Comparison of ENCODE assay signal across 28 cellular contexts in genomic region chr7:23445326-23445725, GRCh38. TPM values are rescaled to one million over a fixed set of nuclear protein-coding genes. Genes with fewer than 3 reads are reported as not detected.
DNase-seq lines count a peak whose midpoint lies in the region; ATAC-seq, FAIRE-seq and TF ChIP-seq lines count a peak whose summit lies in the region.
"Had no signal": no experiment of that assay in that cellular context is flagged by ENCODE, and none has a peak within 500 bp of the region (broad histone marks: within the 10 kb centered on the region; RNA-seq: fewer than 3 reads in every experiment).

No MANE protein-coding gene starts in this region.

- H2AFZ ChIP-seq in OCI-LY7 (ENCODE audit: low read length) (no peak overlapping the region), K562 (ENCODE audit: low read depth, low read length) (no peak overlapping the region)

- POLR2A ChIA-PET in OCI-LY7 (lab: Charles Lee): interaction anchor here (0.6 to 2.4 kb wide), 11 partner anchors 10 to 207 kb away, joined by 3 to 6 read pairs (median 4); no protein-coding TSS in a partner anchor
- POLR2A ChIA-PET in K562 (lab: Yijun Ruan, JAX): interaction anchor here (1.8 kb wide), 1 partner anchor 10 kb away, joined by 6 read pairs; no protein-coding TSS in a partner anchor

- ATAC-seq in GM18861 (IDR thresholded peaks at IDR 0.05; ENCODE audit: unreplicated experiment) (peak; percentile 63), HG02870 (IDR thresholded peaks at IDR 0.05; ENCODE audit: unreplicated experiment) (peak; percentile 49), K562 (0 out of 3 replicates have a peak, but pooled peaks have one; percentile 13), GM21390 (IDR thresholded peaks at IDR 0.05; ENCODE audit: unreplicated experiment) (no peak), HG03280 (IDR thresholded peaks at IDR 0.05; ENCODE audit: unreplicated experiment) (no peak), HG03175 (IDR thresholded peaks at IDR 0.05; ENCODE audit: unreplicated experiment) (no peak)
- ATAC-seq: left colon; stimulated activated naive CD8-positive, alpha-beta T cell treated with anti-CD3 and anti-CD28 coated beads, Interleukin-15, Interleukin-2, amounts not matched to agents 100 U/mL and 50 U/mL, for 24 hours; T-cell had no signal

- FAIRE-seq in K562 (lab: Jason Lieb, UNC): no peak
- FAIRE-seq: H1 had no signal

- H3K27me3 ChIP-seq in K562 (ENCODE audit: control insufficient read depth in 2 of 2, insufficient read depth in 2 of 2, low read length in 2 of 2): no peaks in the 10 kb centered on the region
- H3K27me3 ChIP-seq: SJSA1, testis had no signal

- H3K9me1 ChIP-seq in K562 (ENCODE audit: control insufficient read depth, insufficient read depth, low read length): no peaks in the 10 kb centered on the region

- H4K20me1 ChIP-seq in OCI-LY7 (ENCODE audit: insufficient read depth, low read length): 0 out of 2 replicates have a peak, but pooled peaks cover 12% of the 10 kb centered on the region
- no peaks in the 10 kb centered on the region for H4K20me1 ChIP-seq in K562 (replicated peaks; ENCODE audit: control insufficient read depth, insufficient read depth, low read length)

- no peak overlapping the region for H3K9ac ChIP-seq in K562 (ENCODE audit: insufficient read depth in 1 of 2, low read depth in 2 of 2, low read length in 2 of 2)

- no peak for TF ChIP-seq CTCF in OCI-LY7 (conservative IDR thresholded peaks at IDR 0.05; ENCODE audit: low read length)
- TF ChIP-seq CTCF in K562 (IDR thresholded peaks at IDR 0.05 in 2 of 3, conservative IDR thresholded peaks at IDR 0.05 in 1 of 3; ENCODE audit: insufficient read depth in 2 of 3, low read depth in 1 of 3, low read length in 3 of 3): no peak

- no peak for TF ChIP-seq POLR2A in K562 (conservative IDR thresholded peaks at IDR 0.05)

- peaks cover 3% of the 10 kb centered on the region for H3K36me3 ChIP-seq in OCI-LY7 (ENCODE audit: insufficient read depth, low read length)
- H3K36me3 ChIP-seq in K562 (ENCODE audit: control insufficient read depth, insufficient read depth, low read length): peaks cover 39% of the 10 kb centered on the region

- no peak for TF ChIP-seq RAD21 in K562 (CRISPR knock-in tag; conservative IDR thresholded peaks at IDR 0.05 in 1 of 2, IDR thresholded peaks at IDR 0.05 in 1 of 2)

- H3K4me3 ChIP-seq in OCI-LY7 (ENCODE audit: low read depth, low read length, poor library complexity, severe bottlenecking) (no peak overlapping the region), K562 (no peak overlapping the region)
- H3K4me3 ChIP-seq: coronary artery, SJSA1, skin epidermis, testis had no signal

- no peaks in the 10 kb centered on the region for H3K9me2 ChIP-seq in OCI-LY7 (ENCODE audit: insufficient read depth, low read length)

- no peak for DNase-seq in OCI-LY7 (ENCODE audit: low spot score)
- no peak for DNase-seq in K562 (ENCODE audit: extremely low read depth in 1 of 4, low spot score in 3 of 4)
- no peak for DNase-seq in stimulated activated CD4-positive, alpha-beta T cell treated with anti-CD3 and anti-CD28 coated beads, Interleukin-4, amount 100 ng/mL, for 1 hour
- DNase-seq: activated naive CD4-positive, alpha-beta T cell treated with anti-CD3 and anti-CD28 coated beads for 36 hours; C1 segment of cervical spinal cord; Caco-2; caudate nucleus; DMS53; effector memory CD4-positive, alpha-beta T cell; glutamatergic neuron; left colon; MM.1S; NCI-H1436; NCI-H345; RPMI8226; stimulated activated naive CD8-positive, alpha-beta T cell treated with anti-CD3 and anti-CD28 coated beads, Interleukin-15, Interleukin-2, amounts not matched to agents 100 U/mL and 50 U/mL, for 24 hours; T-cell; testis; WERI-Rb-1 had no signal

- intact Hi-C loops in OCI-LY7 (cut with micrococcal nuclease; ENCODE audit: unreplicated experiment): no loop called here
- intact Hi-C loops in K562 (cut with micrococcal nuclease): no loop called here

- TF ChIP-seq EP300 in K562 (IDR thresholded peaks at IDR 0.05; ENCODE audit: low read length): no peak

- peaks cover 8% of the 10 kb centered on the region for H3K4me1 ChIP-seq in OCI-LY7 (ENCODE audit: insufficient read depth, low read length, poor library complexity, severe bottlenecking)
- no peaks in the 10 kb centered on the region; a peak in 1 of 5 replicates for H3K4me1 ChIP-seq in K562 (replicated peaks in 1 of 2; ENCODE audit: control insufficient read depth in 2 of 2, insufficient read depth in 2 of 2, low read length in 2 of 2)
- H3K4me1 ChIP-seq: Caco-2, SJSA1, testis had no signal

- BruUV-seq in OCI-LY7 (replicated peaks; lab: Mats Ljungman, UMichigan): no TSS peak
- no TSS peak for BruUV-seq in K562 (replicated peaks; lab: Mats Ljungman, UMichigan)

- H3K27ac ChIP-seq in OCI-LY7 (ENCODE audit: low read depth, low read length, poor library complexity, severe bottlenecking) (no peak overlapping the region), K562 (ENCODE audit: extremely low read depth, low read depth, low read length) (no peak overlapping the region)
- H3K27ac ChIP-seq: coronary artery, SJSA1, skin epidermis, testis, WERI-Rb-1 had no signal

- WGBS in K562 (ENCODE audit: insufficient coverage, low coverage, missing lambda C conversion rate): 86% methylated on average over 5 of the region's 5 CpGs

- H3K4me2 ChIP-seq in OCI-LY7 (ENCODE audit: low read length) (peak overlapping the region; percentile 16; the same call in 1 of the 2 replicates), K562 (ENCODE audit: insufficient read depth, low read length) (no peak overlapping the region)

- no peaks in the 10 kb centered on the region for H3K9me3 ChIP-seq in OCI-LY7 (ENCODE audit: low read length)
- H3K9me3 ChIP-seq in K562 (replicated peaks; ENCODE audit: control insufficient read depth, insufficient read depth, low read depth, low read length): no peaks in the 10 kb centered on the region
- H3K9me3 ChIP-seq: Caco-2, SJSA1, testis had no signal

- CTCF ChIA-PET in OCI-LY7 (lab: Charles Lee; ENCODE audit: unreplicated experiment) (interaction anchor here (0.7 kb wide), 1 partner anchor 87 kb away, joined by 3 read pairs; no protein-coding TSS in a partner anchor), K562 (lab: Yijun Ruan, JAX; ENCODE audit: low intra/inter-chr PET ratio) (no interaction called here)

- H3K79me2 ChIP-seq in OCI-LY7 (ENCODE audit: insufficient read depth, low read depth, low read length): peaks cover 25% of the 10 kb centered on the region; the same call in 1 of the 2 replicates
- H3K79me2 ChIP-seq in K562 (ENCODE audit: control insufficient read depth, insufficient read depth, low read length): peaks cover 89% of the 10 kb centered on the region

- in situ Hi-C loops in K562 (cut with MboI): no loop called here

TF ChIP-seq in K562, 482 proteins besides CTCF, POLR2A, EP300 and RAD21:
- TF ChIP-seq PHB2 (IDR thresholded peaks at IDR 0.05; ENCODE audit: low read depth) (no peak), ZNF3 (CRISPR knock-in tag; IDR thresholded peaks at IDR 0.05) (no peak), HMBOX1 (IDR thresholded peaks at IDR 0.05) (peak; percentile 29; the same call in 1 of the 2 replicates), XRCC4 (IDR thresholded peaks at IDR 0.05; ENCODE audit: extremely low read depth, insufficient read depth, insufficient read length) (no peak)

RNA-seq across cellular contexts. Expression of gene IGF2BP3, which starts 25.0 kb away (rescaled TPM):
- total RNA-seq in OCI-LY7 (2014; rRNA removed; shearing (Covaris generic)): 41.1 and 48.7 TPM in 2 replicates
- total RNA-seq in OCI-LY7 (2022) (94.3 and 108 TPM in 2 replicates), K562 (2014; rRNA removed) (46.0 and 49.5 TPM in 2 replicates), K562 (2014; rRNA removed; fragmentation: Illumina TruSeq; extraction: Trizol) (79.0 and 82.8 TPM in 2 replicates), K562 (2015; rRNA removed; fragmentation: Illumina TruSeq; extraction: Trizol) (62.9 and 71.4 TPM in 2 replicates), K562 (2021) (61.2 and 62.9 TPM in 2 replicates)
- 95.3 and 272 TPM in 2 replicates for total RNA-seq in K562 (2011; cell fraction: chromatin; rRNA removed; ENCODE audit: low replicate concordance)
- total RNA-seq in K562 (2011; cell fraction: nucleolus; rRNA removed): 53.0 and 62.1 TPM in 2 replicates
- 111 and 181 TPM in 2 replicates for total RNA-seq in K562 (2011; cell fraction: nucleoplasm; rRNA removed)
- polyA plus RNA-seq in K562 (2011; rRNA removed) (53.2 and 61.4 TPM in 2 replicates), K562 (2014; fragmentation: Illumina TruSeq; extraction: Trizol) (67.9 and 88.1 TPM in 2 replicates), K562 (2014; fragmentation: Nextera tagmentation; extraction: Ambion mirVana) (1 to 10 TPM; 8.4 to 8.5 TPM), K562 (2014; rRNA removed) (45.3 and 55.8 TPM in 2 replicates)
- 34.6 and 39.6 TPM in 2 replicates for polyA plus RNA-seq in K562 (2011; cell fraction: cytosol; rRNA removed)
- polyA plus RNA-seq in K562 (2011; cell fraction: nucleus; rRNA removed): 46.4 and 48.8 TPM in 2 replicates
- 38.8 and 43.7 TPM in 2 replicates for polyA plus RNA-seq in K562 (2012)
- 92.7 and 97.6 TPM in 2 replicates for polyA minus RNA-seq in K562 (2011; rRNA and poly(A)+ RNA removed)
- polyA minus RNA-seq in K562 (2011; cell fraction: cytosol; rRNA and poly(A)+ RNA removed): 46.0 and 65.1 TPM in 2 replicates
- 38.0 and 61.4 TPM in 2 replicates for polyA minus RNA-seq in K562 (2011; cell fraction: nucleus; rRNA and poly(A)+ RNA removed)

Comparison
In these comparisons a context has a peak if more than half of its experiments do, and no peak if none do; other contexts are left out.
1. ATAC-seq: peak in GM18861 (single experiment), HG02870 (single experiment) and K562 (single experiment); none in GM21390 (single experiment), HG03280 (single experiment) and HG03175 (single experiment).